In the genomic region with DNA sequence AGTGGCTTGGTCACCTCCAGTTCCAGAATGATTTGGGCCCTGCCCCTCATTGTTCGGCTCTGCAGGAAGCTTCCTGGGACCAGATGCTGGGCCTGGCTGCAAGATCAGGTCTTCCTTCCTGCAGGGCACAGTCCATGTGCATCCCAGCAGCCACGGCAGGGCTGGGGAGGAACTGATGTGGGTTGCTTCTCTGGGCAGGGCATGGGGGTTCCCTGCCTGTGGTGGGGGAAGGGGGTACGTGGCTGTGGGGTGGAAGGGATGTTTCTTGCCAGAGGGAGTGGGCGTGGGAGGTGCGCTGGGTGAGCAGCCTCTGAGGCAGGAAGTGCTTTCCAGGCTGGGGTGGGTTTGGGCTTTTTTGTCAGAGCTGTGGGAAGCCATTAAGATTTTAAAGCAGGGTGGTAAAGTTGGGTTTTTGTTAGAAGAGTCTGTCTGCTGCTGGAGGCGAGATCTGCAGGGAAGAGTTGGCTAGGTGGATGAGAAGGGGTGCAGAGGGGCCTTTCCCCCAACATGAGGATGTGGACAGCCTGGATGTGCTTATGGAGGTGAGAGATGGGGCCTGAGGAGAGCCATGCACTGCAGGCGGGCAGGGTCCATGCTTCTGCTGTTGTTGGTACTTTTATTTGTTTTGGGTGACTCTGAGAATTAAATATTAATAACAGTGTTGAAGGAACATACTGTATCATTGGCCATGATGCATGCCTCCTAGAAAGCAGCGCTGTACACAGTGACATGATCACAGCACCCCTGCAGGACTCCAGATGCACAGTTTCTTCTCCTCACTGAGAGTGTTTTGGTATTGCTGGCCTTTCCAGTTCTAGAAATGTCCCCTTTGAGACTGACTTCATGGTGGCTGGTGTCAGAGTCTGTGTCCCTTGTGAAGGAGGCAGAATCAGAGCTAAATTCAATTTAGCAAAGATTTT, we compare ENCODE assay signal across 1 cellular context.
TF ChIP-seq lines count a peak whose summit lies in the region.

No MANE protein-coding gene starts in this region.

TF ChIP-seq in GM12878, 131 proteins besides CTCF, POLR2A, EP300 and RAD21 (continued from another document):
- TF ChIP-seq, protein P1, sequence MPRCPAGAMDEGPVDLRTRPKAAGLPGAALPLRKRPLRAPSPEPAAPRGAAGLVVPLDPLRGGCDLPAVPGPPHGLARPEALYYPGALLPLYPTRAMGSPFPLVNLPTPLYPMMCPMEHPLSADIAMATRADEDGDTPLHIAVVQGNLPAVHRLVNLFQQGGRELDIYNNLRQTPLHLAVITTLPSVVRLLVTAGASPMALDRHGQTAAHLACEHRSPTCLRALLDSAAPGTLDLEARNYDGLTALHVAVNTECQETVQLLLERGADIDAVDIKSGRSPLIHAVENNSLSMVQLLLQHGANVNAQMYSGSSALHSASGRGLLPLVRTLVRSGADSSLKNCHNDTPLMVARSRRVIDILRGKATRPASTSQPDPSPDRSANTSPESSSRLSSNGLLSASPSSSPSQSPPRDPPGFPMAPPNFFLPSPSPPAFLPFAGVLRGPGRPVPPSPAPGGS (IDR thresholded peaks at IDR 0.05; ENCODE audit: borderline replicate concordance, insufficient read depth, low read depth, low read length, poor library complexity, severe bottlenecking) = no peak
- TF ChIP-seq, protein P2, sequence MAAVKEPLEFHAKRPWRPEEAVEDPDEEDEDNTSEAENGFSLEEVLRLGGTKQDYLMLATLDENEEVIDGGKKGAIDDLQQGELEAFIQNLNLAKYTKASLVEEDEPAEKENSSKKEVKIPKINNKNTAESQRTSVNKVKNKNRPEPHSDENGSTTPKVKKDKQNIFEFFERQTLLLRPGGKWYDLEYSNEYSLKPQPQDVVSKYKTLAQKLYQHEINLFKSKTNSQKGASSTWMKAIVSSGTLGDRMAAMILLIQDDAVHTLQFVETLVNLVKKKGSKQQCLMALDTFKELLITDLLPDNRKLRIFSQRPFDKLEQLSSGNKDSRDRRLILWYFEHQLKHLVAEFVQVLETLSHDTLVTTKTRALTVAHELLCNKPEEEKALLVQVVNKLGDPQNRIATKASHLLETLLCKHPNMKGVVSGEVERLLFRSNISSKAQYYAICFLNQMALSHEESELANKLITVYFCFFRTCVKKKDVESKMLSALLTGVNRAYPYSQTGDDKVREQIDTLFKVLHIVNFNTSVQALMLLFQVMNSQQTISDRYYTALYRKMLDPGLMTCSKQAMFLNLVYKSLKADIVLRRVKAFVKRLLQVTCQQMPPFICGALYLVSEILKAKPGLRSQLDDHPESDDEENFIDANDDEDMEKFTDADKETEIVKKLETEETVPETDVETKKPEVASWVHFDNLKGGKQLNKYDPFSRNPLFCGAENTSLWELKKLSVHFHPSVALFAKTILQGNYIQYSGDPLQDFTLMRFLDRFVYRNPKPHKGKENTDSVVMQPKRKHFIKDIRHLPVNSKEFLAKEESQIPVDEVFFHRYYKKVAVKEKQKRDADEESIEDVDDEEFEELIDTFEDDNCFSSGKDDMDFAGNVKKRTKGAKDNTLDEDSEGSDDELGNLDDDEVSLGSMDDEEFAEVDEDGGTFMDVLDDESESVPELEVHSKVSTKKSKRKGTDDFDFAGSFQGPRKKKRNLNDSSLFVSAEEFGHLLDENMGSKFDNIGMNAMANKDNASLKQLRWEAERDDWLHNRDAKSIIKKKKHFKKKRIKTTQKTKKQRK (IDR thresholded peaks at IDR 0.05; ENCODE audit: low read depth, low read length) = no peak
- TF ChIP-seq POLR2AphosphoS2 (IDR thresholded peaks at IDR 0.05; ENCODE audit: low read depth, low read length) = no peak
- no peak for TF ChIP-seq MTA3 (IDR thresholded peaks at IDR 0.05; ENCODE audit: borderline replicate concordance, low read length)
- no peak for TF ChIP-seq TBL1XR1 (IDR thresholded peaks at IDR 0.05; ENCODE audit: low read depth, low read length)
- TF ChIP-seq IRF4 (IDR thresholded peaks at IDR 0.05; ENCODE audit: low read depth, low read length) = no peak
- TF ChIP-seq PAX5 (IDR thresholded peaks at IDR 0.05; ENCODE audit: borderline replicate concordance, low read depth, low read length) = no peak
- TF ChIP-seq TCF12 (IDR thresholded peaks at IDR 0.05; ENCODE audit: low read depth, low read length) = no peak
- no peak for TF ChIP-seq YBX1 (IDR thresholded peaks at IDR 0.05)
- no peak for TF ChIP-seq MYC (IDR thresholded peaks at IDR 0.05; ENCODE audit: insufficient read depth, insufficient read length, insufficient replicate concordance, low read length, severe bottlenecking)
- no peak for TF ChIP-seq SMAD1 (IDR thresholded peaks at IDR 0.05; ENCODE audit: low read depth, partially characterized antibody)
- TF ChIP-seq, protein P3, sequence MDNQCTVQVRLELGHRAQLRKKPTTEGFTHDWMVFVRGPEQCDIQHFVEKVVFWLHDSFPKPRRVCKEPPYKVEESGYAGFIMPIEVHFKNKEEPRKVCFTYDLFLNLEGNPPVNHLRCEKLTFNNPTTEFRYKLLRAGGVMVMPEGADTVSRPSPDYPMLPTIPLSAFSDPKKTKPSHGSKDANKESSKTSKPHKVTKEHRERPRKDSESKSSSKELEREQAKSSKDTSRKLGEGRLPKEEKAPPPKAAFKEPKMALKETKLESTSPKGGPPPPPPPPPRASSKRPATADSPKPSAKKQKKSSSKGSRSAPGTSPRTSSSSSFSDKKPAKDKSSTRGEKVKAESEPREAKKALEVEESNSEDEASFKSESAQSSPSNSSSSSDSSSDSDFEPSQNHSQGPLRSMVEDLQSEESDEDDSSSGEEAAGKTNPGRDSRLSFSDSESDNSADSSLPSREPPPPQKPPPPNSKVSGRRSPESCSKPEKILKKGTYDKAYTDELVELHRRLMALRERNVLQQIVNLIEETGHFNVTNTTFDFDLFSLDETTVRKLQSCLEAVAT (IDR thresholded peaks at IDR 0.05) = no peak
- TF ChIP-seq NFIC (IDR thresholded peaks at IDR 0.05; ENCODE audit: low read depth, low read length) = no peak
- no peak for TF ChIP-seq CEBPB (IDR thresholded peaks at IDR 0.05; ENCODE audit: borderline replicate concordance in 1 of 2, low read depth in 2 of 2, low read length in 2 of 2)
- no peak for TF ChIP-seq SP1 (IDR thresholded peaks at IDR 0.05; ENCODE audit: low read depth, low read length)
- TF ChIP-seq CHD1 (IDR thresholded peaks at IDR 0.05; ENCODE audit: low read depth, low read length) = no peak
- no peak for TF ChIP-seq BACH1 (IDR thresholded peaks at IDR 0.05; ENCODE audit: borderline replicate concordance)
